Comparison of ENCODE assay signal across 10 cellular contexts in the genomic region with DNA sequence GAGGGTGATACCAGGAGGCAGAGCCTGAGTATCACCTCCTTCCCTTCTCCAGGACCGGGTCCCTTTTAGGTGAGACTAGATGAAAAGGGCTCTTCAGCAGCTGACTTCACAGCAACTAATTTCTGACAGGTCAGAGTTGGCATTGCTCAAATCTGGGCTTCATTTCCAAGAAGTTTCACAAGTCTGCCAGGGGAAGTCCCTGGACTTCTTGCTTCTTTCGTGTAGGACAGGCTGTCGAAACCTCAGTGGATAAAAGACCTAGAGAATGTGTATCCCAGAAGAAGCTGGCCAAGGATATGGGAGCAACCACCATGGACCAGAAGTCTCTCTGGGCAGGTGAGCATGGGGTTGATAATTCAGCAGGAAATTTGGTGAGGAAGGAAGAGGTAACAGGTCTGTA. TPM values are rescaled to one million over a fixed set of nuclear protein-coding genes. Genes with fewer than 3 reads are reported as not detected.
DNase-seq lines count a peak whose midpoint lies in the region; ATAC-seq and TF ChIP-seq lines count a peak whose summit lies in the region.
"Had no signal": no experiment of that assay in that cellular context is flagged by ENCODE, and none has a peak within 500 bp of the region (broad histone marks: within the 10 kb centered on the region; RNA-seq: fewer than 3 reads in every experiment).

A gene with protein sequence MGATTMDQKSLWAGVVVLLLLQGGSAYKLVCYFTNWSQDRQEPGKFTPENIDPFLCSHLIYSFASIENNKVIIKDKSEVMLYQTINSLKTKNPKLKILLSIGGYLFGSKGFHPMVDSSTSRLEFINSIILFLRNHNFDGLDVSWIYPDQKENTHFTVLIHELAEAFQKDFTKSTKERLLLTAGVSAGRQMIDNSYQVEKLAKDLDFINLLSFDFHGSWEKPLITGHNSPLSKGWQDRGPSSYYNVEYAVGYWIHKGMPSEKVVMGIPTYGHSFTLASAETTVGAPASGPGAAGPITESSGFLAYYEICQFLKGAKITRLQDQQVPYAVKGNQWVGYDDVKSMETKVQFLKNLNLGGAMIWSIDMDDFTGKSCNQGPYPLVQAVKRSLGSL (plus strand): TSS at position 280 of the 400 bp plus-strand sequence. CDS start 17 bp downstream, at position 297.

- no peak within 1 kb of the TSS for H3K9ac ChIP-seq in skeletal muscle tissue (ENCODE audit: low read depth in 1 of 3, low read length in 3 of 3)

- H3K27me3 ChIP-seq in heart right ventricle = no peaks in the 10 kb centered on the region
- no peaks in the 10 kb centered on the region for H3K27me3 ChIP-seq in skeletal muscle tissue (ENCODE audit: control insufficient read depth in 3 of 3, insufficient read depth in 3 of 3, low read length in 3 of 3)

- H3K36me3 ChIP-seq in heart right ventricle (no peaks in the 10 kb centered on the region), skeletal muscle tissue (ENCODE audit: control insufficient read depth in 3 of 3, insufficient read depth in 3 of 3, low read length in 3 of 3) (no peaks in the 10 kb centered on the region)

- no peaks in the 10 kb centered on the region for H3K36me3 Mint-ChIP-seq in HFFc6 (ENCODE audit: low read depth)
- H3K36me3 Mint-ChIP-seq in activated naive CD8-positive, alpha-beta T cell treated with anti-CD3 and anti-CD28 coated beads, Interleukin-2, amount 50 U/mL, for 24 hours (ENCODE audit: low read depth) = no peaks in the 10 kb centered on the region

- H3K27ac Mint-ChIP-seq in HFFc6 = peak within 1 kb of the TSS; percentile 75
- no peak within 1 kb of the TSS for H3K27ac Mint-ChIP-seq in activated naive CD8-positive, alpha-beta T cell treated with anti-CD3 and anti-CD28 coated beads, Interleukin-2, amount 50 U/mL, for 24 hours

- no peak for ATAC-seq in activated naive CD8-positive, alpha-beta T cell treated with anti-CD3 and anti-CD28 coated beads, Interleukin-2, amount 50 U/mL, for 24 hours
- ATAC-seq in heart right ventricle = peak in 2 of 8 donors; percentile 14 to 44
- no peak for ATAC-seq in HG02885 (IDR thresholded peaks at IDR 0.05; ENCODE audit: poor library complexity, unreplicated experiment)
- no peak for ATAC-seq in GM21529 (IDR thresholded peaks at IDR 0.05; ENCODE audit: unreplicated experiment)
- no peak for ATAC-seq in HG02798 (IDR thresholded peaks at IDR 0.05; ENCODE audit: poor library complexity, unreplicated experiment)

- intact Hi-C loops in heart right ventricle (cut with DNase I) = loop anchor here in 4 of 10 donors (5.0 to 10.0 kb wide), 3 partner anchors 97 to 537 kb away; no protein-coding TSS in a partner anchor

- POLR2A ChIA-PET in HEK293T (lab: Yijun Ruan, JAX) = no interaction called here

- H3K4me3 Mint-ChIP-seq in HFFc6 = no peak within 1 kb of the TSS
- H3K4me3 Mint-ChIP-seq in activated naive CD8-positive, alpha-beta T cell treated with anti-CD3 and anti-CD28 coated beads, Interleukin-2, amount 50 U/mL, for 24 hours = peak within 1 kb of the TSS; percentile 41

- TF ChIP-seq CTCF in HFFc6 (IDR thresholded peaks at IDR 0.05) (no peak), heart right ventricle (IDR thresholded peaks at IDR 0.05) (no peak)

- H3K27ac ChIP-seq in heart right ventricle = peak within 1 kb of the TSS in 8 of 10 donors; percentile 29 to 66 (median 60)
- H3K27ac ChIP-seq in skeletal muscle tissue (ENCODE audit: low read depth, low read length) = peak within 1 kb of the TSS; percentile 40

- H3K4me1 ChIP-seq in heart right ventricle = peaks cover 0 to 32% (median 3%) of the 10 kb centered on the region in 9 donors
- H3K4me1 ChIP-seq in skeletal muscle tissue (ENCODE audit: control insufficient read depth in 3 of 3, insufficient read depth in 3 of 3, low read length in 3 of 3) = peaks cover 1 to 16% (median 5%) of the 10 kb centered on the region in 3 donors

- no peak within 1 kb of the TSS for H3K4me3 ChIP-seq in heart right ventricle
- no peak within 1 kb of the TSS for H3K4me3 ChIP-seq in skeletal muscle tissue (ENCODE audit: low read length in 3 of 3)

- CTCF ChIA-PET in HEK293T (lab: Yijun Ruan, JAX) = no interaction called here

- no peaks in the 10 kb centered on the region for H3K9me3 Mint-ChIP-seq in HFFc6
- H3K9me3 Mint-ChIP-seq in activated naive CD8-positive, alpha-beta T cell treated with anti-CD3 and anti-CD28 coated beads, Interleukin-2, amount 50 U/mL, for 24 hours = no peaks in the 10 kb centered on the region

- H3K9me3 ChIP-seq in heart right ventricle (no peaks in the 10 kb centered on the region), skeletal muscle tissue (ENCODE audit: control insufficient read depth in 3 of 3, low read length in 3 of 3) (no peaks in the 10 kb centered on the region)

- DNase-seq in HFFc6 = no peak
- DNase-seq in activated naive CD8-positive, alpha-beta T cell treated with anti-CD3 and anti-CD28 coated beads, Interleukin-2, amount 50 U/mL, for 24 hours = no peak
- DNase-seq in heart right ventricle = no peak
- DNase-seq in HEK293T (ENCODE audit: extremely low spot score) = no peak
- DNase-seq: NCI-H1105 treated with DMSO at 0.1 percent for 48 hours had no signal

- peaks cover 52% of the 10 kb centered on the region for H3K4me1 Mint-ChIP-seq in HFFc6 (ENCODE audit: low read depth)
- H3K4me1 Mint-ChIP-seq in activated naive CD8-positive, alpha-beta T cell treated with anti-CD3 and anti-CD28 coated beads, Interleukin-2, amount 50 U/mL, for 24 hours = peaks cover 86% of the 10 kb centered on the region

- H3K27me3 Mint-ChIP-seq in HFFc6 (ENCODE audit: insufficient read depth) = peaks cover 4% of the 10 kb centered on the region
- H3K27me3 Mint-ChIP-seq in activated naive CD8-positive, alpha-beta T cell treated with anti-CD3 and anti-CD28 coated beads, Interleukin-2, amount 50 U/mL, for 24 hours = no peaks in the 10 kb centered on the region

- WGBS in heart right ventricle, 2 donors = 69 to 80% methylated on average over 3 of the region's 3 CpGs

TF ChIP-seq in HEK293T, 16 proteins besides CTCF, POLR2A, EP300 and RAD21:
- TF ChIP-seq FOXK2 (IDR thresholded peaks at IDR 0.05) = no peak
- TF ChIP-seq, protein P1, sequence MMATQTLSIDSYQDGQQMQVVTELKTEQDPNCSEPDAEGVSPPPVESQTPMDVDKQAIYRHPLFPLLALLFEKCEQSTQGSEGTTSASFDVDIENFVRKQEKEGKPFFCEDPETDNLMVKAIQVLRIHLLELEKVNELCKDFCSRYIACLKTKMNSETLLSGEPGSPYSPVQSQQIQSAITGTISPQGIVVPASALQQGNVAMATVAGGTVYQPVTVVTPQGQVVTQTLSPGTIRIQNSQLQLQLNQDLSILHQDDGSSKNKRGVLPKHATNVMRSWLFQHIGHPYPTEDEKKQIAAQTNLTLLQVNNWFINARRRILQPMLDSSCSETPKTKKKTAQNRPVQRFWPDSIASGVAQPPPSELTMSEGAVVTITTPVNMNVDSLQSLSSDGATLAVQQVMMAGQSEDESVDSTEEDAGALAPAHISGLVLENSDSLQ (IDR thresholded peaks at IDR 0.05) = no peak
- TF ChIP-seq SUZ12 (IDR thresholded peaks at IDR 0.05) = no peak
- TF ChIP-seq L3MBTL2 (conservative IDR thresholded peaks at IDR 0.05) = no peak
- TF ChIP-seq TARDBP (IDR thresholded peaks at IDR 0.05) = no peak
- no peak for TF ChIP-seq ARNT (IDR thresholded peaks at IDR 0.05)
- TF ChIP-seq FOXM1 (IDR thresholded peaks at IDR 0.05; ENCODE audit: borderline replicate concordance) = no peak
- TF ChIP-seq BHLHE40 (IDR thresholded peaks at IDR 0.05; ENCODE audit: borderline replicate concordance) = no peak

RNA-seq across cellular contexts. Expression of the gene that starts here (rescaled TPM):
- under 1 TPM in 3 of 6 experiments, not detected in 3; 0.35 to 0.64 (median 0.57) TPM for total RNA-seq in HFFc6 (2021; fragmentation: NEBNext Ultra II Directional; extraction: Animal tissue kit (Norgen Biotek cat#: 25700))
- total RNA-seq in heart right ventricle (1 to 10 TPM in 8 of 10 donors, under 1 TPM in 1, not detected in 1; 0.78 to 5.6 (median 2.1) TPM), skeletal muscle tissue (1.0 TPM)
- polyA plus RNA-seq in heart right ventricle = 1 to 10 TPM; 3.4 to 9.4 TPM
- total RNA-seq: bronchial epithelial cell had no signal
